Comparison of ENCODE assay signal across 25 cellular contexts in genomic region chr17:32719702-32720101, GRCh38.
"Had no signal": no experiment of that assay in that cellular context is flagged by ENCODE, and none has a peak within 500 bp of the region (broad histone marks: within the 10 kb centered on the region; RNA-seq: fewer than 3 reads in every experiment).

No MANE protein-coding gene starts in this region.

- ATAC-seq: activated CD8-positive, alpha-beta T cell treated with anti-CD3 and anti-CD28 coated beads, Interleukin-2, amount 10 ng/mL, durations not matched to agents 7 days and 5 days; body of pancreas; T-helper 17 cell; WTC11 had no signal

- H3K27ac ChIP-seq: ascending aorta, body of pancreas had no signal

- H3K4me1 ChIP-seq: ascending aorta, body of pancreas had no signal

- DNase-seq: activated CD4-positive, alpha-beta T cell treated with anti-CD3 and anti-CD28 coated beads for 48 hours; activated CD4-positive, alpha-beta T cell treated with anti-CD3 and anti-CD28 coated beads, Interleukin-2, amount 50 U/mL, for 4 hours; activated CD4-positive, CD25-positive, alpha-beta regulatory T cell treated with anti-CD3 and anti-CD28 coated beads, Interleukin-2, amount 50 U/mL, for 72 hours; activated CD8-positive, alpha-beta memory T cell treated with anti-CD3 and anti-CD28 coated beads, Interleukin-2, amount 50 U/mL, for 48 hours; activated CD8-positive, alpha-beta T cell treated with anti-CD3 and anti-CD28 coated beads, Interleukin-2, amount 10 ng/mL, durations not matched to agents 7 days and 5 days; activated effector memory CD4-positive, alpha-beta T cell treated with Interleukin-2 at 50 U/mL for 16 hours; activated naive CD4-positive, alpha-beta T cell; activated T-cell treated with anti-CD3 and anti-CD28 coated beads, Interleukin-2, amount 50 U/mL, for 24 hours; body of pancreas; MG63; MV-4-11; NCI-H1092 treated with DMSO at 0.1 percent for 48 hours; NCI-H1417 treated with DMSO at 0.1 percent for 48 hours; NCI-H1694; NCI-H2029; NCI-H2107; NCI-H345; NCI-H510A; NCI-H526 treated with DMSO at 0.1 percent for 48 hours; NCI-H82; SIG-M5; T-helper 17 cell; T-helper 9 cell had no signal

- H3K27me3 ChIP-seq: ascending aorta, body of pancreas, MG63 had no signal
